ENCODE assay signal across 8 cellular contexts in the genomic region with DNA sequence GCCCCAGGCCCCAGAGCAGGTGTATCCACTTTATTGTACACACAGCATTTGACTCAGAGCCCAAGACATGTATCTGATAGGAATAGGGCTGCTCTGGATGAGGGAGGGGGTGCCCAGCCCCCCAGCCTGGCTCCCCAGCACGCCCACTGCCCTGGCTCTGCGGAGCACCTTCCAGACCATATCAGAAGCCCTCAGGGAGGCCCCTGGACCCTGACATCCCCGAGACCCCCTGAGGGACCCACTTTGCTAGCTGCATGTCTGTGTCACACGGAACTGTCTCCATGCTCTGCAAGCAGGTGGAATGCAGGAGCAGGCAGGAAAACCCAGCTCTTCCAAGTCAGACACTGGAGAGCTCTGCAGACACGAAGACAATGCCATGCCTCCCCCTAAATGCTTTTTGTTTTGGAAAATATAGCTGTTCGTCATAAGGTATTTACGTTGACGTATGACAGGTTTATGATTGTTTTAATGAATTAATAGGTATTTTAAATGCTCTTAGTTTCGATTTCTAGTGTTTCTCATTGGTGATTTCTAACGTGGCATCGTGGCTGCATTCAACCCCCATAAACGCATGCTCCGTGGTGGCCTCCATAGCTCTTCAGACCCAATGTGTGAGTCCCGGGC.
A peak's percentile ranks its signal among the peaks of the same experiment; 100 is the strongest.
DNase-seq lines count a peak whose midpoint lies in the region; ATAC-seq and TF ChIP-seq lines count a peak whose summit lies in the region.

No MANE protein-coding gene starts in this region.

- no peak overlapping the region for H3K4me3 Mint-ChIP-seq in progenitor cell of endocrine pancreas (ENCODE audit: low read depth)

- 48 to 56% methylated on average over 8 to 10 of the region's 14 CpGs for WGBS in gastroesophageal sphincter (ENCODE audit: low coverage in 1 of 2), 2 donors

- H3K9me3 Mint-ChIP-seq in progenitor cell of endocrine pancreas (ENCODE audit: low read depth): peaks cover 3% of the 10 kb centered on the region

- no peaks in the 10 kb centered on the region for H3K79me2 ChIP-seq in HCT116 (ENCODE audit: insufficient read depth, low read length)

- TF ChIP-seq CTCF in HCT116 (IDR thresholded peaks at IDR 0.05 in 2 of 3, conservative IDR thresholded peaks at IDR 0.05 in 1 of 3; ENCODE audit: borderline replicate concordance in 1 of 3, insufficient read depth in 1 of 3, low read depth in 2 of 3, low read length in 2 of 3) (no peak), gastroesophageal sphincter (IDR thresholded peaks at IDR 0.05) (no peak), gastrocnemius medialis (IDR thresholded peaks at IDR 0.05 in 4 of 5, conservative IDR thresholded peaks at IDR 0.05 in 1 of 5) (no peak), progenitor cell of endocrine pancreas (IDR thresholded peaks at IDR 0.05; ENCODE audit: unreplicated experiment) (no peak), GM10248 (IDR thresholded peaks at IDR 0.05; ENCODE audit: control extremely low read depth, extremely low read depth, low read depth, missing control alignments) (no peak)

- in situ Hi-C loops in gastrocnemius medialis (cut with MboI; ENCODE audit: low sequenced_read_pairs in 4 of 4): no loop called here

- H3K36me3 Mint-ChIP-seq in progenitor cell of endocrine pancreas (ENCODE audit: insufficient read depth): no peaks in the 10 kb centered on the region

- no peak for TF ChIP-seq EP300 in gastroesophageal sphincter (IDR thresholded peaks at IDR 0.05)

- H3K4me1 Mint-ChIP-seq in progenitor cell of endocrine pancreas (ENCODE audit: low read depth): peaks cover 4% of the 10 kb centered on the region

- intact Hi-C loops in HCT116 (cut with micrococcal nuclease) (loop anchor here (2.0 to 5.0 kb wide), 2 partner anchors 92 to 203 kb away; partner anchors contain the start of genes INSIG1 and PAXIP1), gastrocnemius medialis (cut with DNase I; ENCODE audit: low total_unique reads) (no loop called here)

- H3K4me3 ChIP-seq in HCT116 (replicated peaks in 1 of 2; ENCODE audit: low read depth in 1 of 2, low read length in 2 of 2) (peak overlapping the region in 1 of 2 experiments; percentile 32; a peak in 2 of 4 replicates), SJSA1 (peak overlapping the region; percentile 33; the same call in 1 of the 2 replicates), gastroesophageal sphincter (peak overlapping the region in 1 of 2 donors; percentile 39), gastrocnemius medialis (peak overlapping the region in 3 of 4 donors; percentile 22 to 49 (median 36))

- H4K20me1 ChIP-seq in HCT116 (ENCODE audit: insufficient read depth): no peaks in the 10 kb centered on the region

- H2AFZ ChIP-seq in HCT116 (ENCODE audit: low read depth, low read length, poor library complexity, severe bottlenecking): peak overlapping the region; percentile 46

- H3K27ac Mint-ChIP-seq in progenitor cell of endocrine pancreas: no peak overlapping the region

- TF ChIP-seq POLR2A in HCT116 (IDR thresholded peaks at IDR 0.05; ENCODE audit: borderline replicate concordance, extremely low read depth, insufficient read depth, insufficient read length): peak; percentile 26
- TF ChIP-seq POLR2A in gastroesophageal sphincter (IDR thresholded peaks at IDR 0.05): no peak
- no peak for TF ChIP-seq POLR2A in gastrocnemius medialis (IDR thresholded peaks at IDR 0.05)

- H3K9me2 ChIP-seq in HCT116 (ENCODE audit: insufficient read depth): no peaks in the 10 kb centered on the region

- H3K4me1 ChIP-seq in HCT116 (ENCODE audit: control insufficient read depth in 1 of 2, insufficient read depth in 2 of 2, low read length in 2 of 2): peaks cover 20 to 39% of the 10 kb centered on the region in 2 experiments
- peaks cover 32% of the 10 kb centered on the region for H3K4me1 ChIP-seq in SJSA1 (replicated peaks)
- no peaks in the 10 kb centered on the region for H3K4me1 ChIP-seq in gastroesophageal sphincter
- H3K4me1 ChIP-seq in gastrocnemius medialis: peaks cover 0 to 12% of the 10 kb centered on the region in 2 donors

- CTCF ChIA-PET in HCT116 (lab: Charles Lee) (interaction anchor here (0.8 to 1.3 kb wide), 3 partner anchors 140 to 292 kb away, joined by 3 to 7 read pairs (median 4); no protein-coding TSS in a partner anchor), GM10248 (lab: Yijun Ruan, JAX) (interaction anchor here (0.7 to 2.5 kb wide), 6 partner anchors 8 to 140 kb away, joined by 3 to 18 read pairs (median 4); partner anchors contain the start of gene INSIG1)

- H3K27me3 ChIP-seq in HCT116 (ENCODE audit: insufficient read depth, low read length) (no peaks in the 10 kb centered on the region), SJSA1 (replicated peaks) (no peaks in the 10 kb centered on the region), gastroesophageal sphincter (peaks cover 48% of the 10 kb centered on the region), gastrocnemius medialis (no peaks in the 10 kb centered on the region)

- POLR2A ChIA-PET in HCT116 (lab: Charles Lee) (interaction anchor here (1.0 to 1.6 kb wide), 3 partner anchors 11 to 93 kb away, joined by 4 to 9 read pairs (median 5); partner anchors contain the start of gene INSIG1), GM10248 (lab: Yijun Ruan, JAX) (interaction anchor here (0.8 to 2.7 kb wide), 5 partner anchors 10 to 201 kb away, joined by 3 to 19 read pairs (median 4); partner anchors contain the start of gene INSIG1)

- DNase-seq in HCT116 (ENCODE audit: low read depth, low spot score) (no peak), SJSA1 (ENCODE audit: low read depth in 1 of 2, low spot score in 2 of 2) (no peak), gastrocnemius medialis (no peak), inferior parietal cortex (ENCODE audit: extremely low spot score) (no peak), progenitor cell of endocrine pancreas (ENCODE audit: low spot score, unreplicated experiment) (no peak), GM10248 (ENCODE audit: extremely low spot score) (no peak), NCI-H1105 (lab: John Stamatoyannopoulos, UW) (no peak)

- H3K36me3 ChIP-seq in HCT116 (ENCODE audit: control insufficient read depth in 1 of 2, insufficient read depth in 2 of 2, low read length in 2 of 2) (no peaks in the 10 kb centered on the region), SJSA1 (no peaks in the 10 kb centered on the region), gastroesophageal sphincter (no peaks in the 10 kb centered on the region), gastrocnemius medialis (no peaks in the 10 kb centered on the region)

- H3K9ac ChIP-seq in HCT116 (ENCODE audit: low read length): peak overlapping the region; percentile 43

- BruUV-seq in HCT116 (replicated peaks; lab: Mats Ljungman, UMichigan): no TSS peak

- H3K9me3 ChIP-seq in HCT116 (ENCODE audit: control insufficient read depth in 1 of 2, insufficient read depth in 1 of 2, low read depth in 1 of 2, low read length in 2 of 2) (no peaks in the 10 kb centered on the region), SJSA1 (replicated peaks) (no peaks in the 10 kb centered on the region), gastroesophageal sphincter (no peaks in the 10 kb centered on the region), gastrocnemius medialis (no peaks in the 10 kb centered on the region)

- peak overlapping the region; percentile 63 for H3K4me2 ChIP-seq in HCT116 (ENCODE audit: low read length)

- peaks cover 26% of the 10 kb centered on the region for H3K27me3 Mint-ChIP-seq in progenitor cell of endocrine pancreas

- H3K27ac ChIP-seq in HCT116 (ENCODE audit: low read depth, low read length): peak overlapping the region; percentile 59
- H3K27ac ChIP-seq in SJSA1: peak overlapping the region; percentile 94
- H3K27ac ChIP-seq in gastroesophageal sphincter: peak overlapping the region in 3 of 4 donors; percentile 70 to 81 (median 75)
- peak overlapping the region; percentile 76 to 84 (median 80) for H3K27ac ChIP-seq in gastrocnemius medialis

- RAD21 ChIA-PET in HCT116 (lab: Charles Lee; ENCODE audit: low non-redundant PET in 1 of 2, low total read pairs in 2 of 2, uncharacterized antibody in 2 of 2, unreplicated experiment in 2 of 2): interaction anchor here in 1 of 2 experiments (1.1 kb wide), 1 partner anchor 140 kb away, joined by 3 read pairs; no protein-coding TSS in a partner anchor

- ATAC-seq in HCT116: no peak
- no peak for ATAC-seq in gastroesophageal sphincter
- no peak for ATAC-seq in gastrocnemius medialis

- no peak for TF ChIP-seq RAD21 in HCT116 (IDR thresholded peaks at IDR 0.05; ENCODE audit: low read depth)

TF ChIP-seq in HCT116, 20 proteins besides CTCF, POLR2A, EP300 and RAD21 (continues in another document):
- TF ChIP-seq TCF7L2 (IDR thresholded peaks at IDR 0.05; ENCODE audit: borderline replicate concordance, extremely low read depth, insufficient read depth, insufficient read length) (no peak), ZFX (IDR thresholded peaks at IDR 0.05) (no peak), CBX3 (IDR thresholded peaks at IDR 0.05; ENCODE audit: low read depth) (no peak), EZH2phosphoT487 (IDR thresholded peaks at IDR 0.05; ENCODE audit: borderline replicate concordance) (no peak), CEBPB (IDR thresholded peaks at IDR 0.05; ENCODE audit: low read depth) (no peak), ZBTB33 (IDR thresholded peaks at IDR 0.05; ENCODE audit: extremely low read depth, insufficient replicate concordance, low read length) (no peak), JUND (IDR thresholded peaks at IDR 0.05) (no peak), YY1 (IDR thresholded peaks at IDR 0.05; ENCODE audit: extremely low read depth, insufficient replicate concordance, low read depth, low read length) (no peak), EGR1 (IDR thresholded peaks at IDR 0.05; ENCODE audit: low read depth) (no peak), SIN3A (IDR thresholded peaks at IDR 0.05; ENCODE audit: low read depth) (no peak), SP1 (IDR thresholded peaks at IDR 0.05; ENCODE audit: low read depth) (no peak), FOSL1 (IDR thresholded peaks at IDR 0.05; ENCODE audit: low read depth) (no peak)
- TF ChIP-seq, protein P1, sequence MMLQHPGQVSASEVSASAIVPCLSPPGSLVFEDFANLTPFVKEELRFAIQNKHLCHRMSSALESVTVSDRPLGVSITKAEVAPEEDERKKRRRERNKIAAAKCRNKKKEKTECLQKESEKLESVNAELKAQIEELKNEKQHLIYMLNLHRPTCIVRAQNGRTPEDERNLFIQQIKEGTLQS (IDR thresholded peaks at IDR 0.05): no peak
